9 cellular contexts compared by ENCODE assay signal in the genomic region with DNA sequence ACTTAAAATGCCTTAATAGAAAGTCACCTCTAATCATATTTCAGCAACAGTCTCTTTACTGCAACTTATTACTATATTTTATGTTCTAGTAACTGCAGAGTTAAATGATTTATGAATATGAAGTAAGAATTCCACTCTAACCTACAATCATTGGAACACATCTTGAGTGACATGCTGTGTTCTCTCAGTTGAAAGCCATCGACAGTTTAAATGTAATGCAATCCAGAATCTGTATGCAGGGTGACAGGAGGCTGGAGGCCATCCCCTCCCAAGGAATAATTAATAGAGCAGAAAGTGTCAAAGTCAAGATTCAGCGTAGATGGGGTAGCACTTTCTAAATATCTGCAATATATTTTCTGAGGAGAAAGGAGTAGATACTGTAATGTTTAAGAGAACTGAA.
"Had no signal": no experiment of that assay in that cellular context is flagged by ENCODE, and none has a peak within 500 bp of the region (broad histone marks: within the 10 kb centered on the region; RNA-seq: fewer than 3 reads in every experiment).

No MANE protein-coding gene starts in this region.

- H3K9me3 Mint-ChIP-seq: GM23338, H9 had no signal

- H3K27ac Mint-ChIP-seq: GM23338, H9, HFFc6 had no signal

- H3K9ac ChIP-seq: GM23248 had no signal

- DNase-seq: GM23248, GOT3, H7, H9, HCEC 1CT, HFFc6 had no signal

- H3K36me3 ChIP-seq: HAP-1 had no signal

- ATAC-seq: GM23338, HCT116 had no signal

- H3K9me3 ChIP-seq: HAP-1 had no signal

- H3K4me3 ChIP-seq: GM23248, GM23338, HAP-1 had no signal

- H3K4me3 Mint-ChIP-seq: GM23338, H9, HFFc6 had no signal

- H3K4me2 ChIP-seq: GM23338 had no signal

- H2AFZ ChIP-seq: GM23248, GM23338 had no signal

- H3K27ac ChIP-seq: GM23248 had no signal

- H3K4me1 ChIP-seq: HAP-1 had no signal
